In the genomic region with DNA sequence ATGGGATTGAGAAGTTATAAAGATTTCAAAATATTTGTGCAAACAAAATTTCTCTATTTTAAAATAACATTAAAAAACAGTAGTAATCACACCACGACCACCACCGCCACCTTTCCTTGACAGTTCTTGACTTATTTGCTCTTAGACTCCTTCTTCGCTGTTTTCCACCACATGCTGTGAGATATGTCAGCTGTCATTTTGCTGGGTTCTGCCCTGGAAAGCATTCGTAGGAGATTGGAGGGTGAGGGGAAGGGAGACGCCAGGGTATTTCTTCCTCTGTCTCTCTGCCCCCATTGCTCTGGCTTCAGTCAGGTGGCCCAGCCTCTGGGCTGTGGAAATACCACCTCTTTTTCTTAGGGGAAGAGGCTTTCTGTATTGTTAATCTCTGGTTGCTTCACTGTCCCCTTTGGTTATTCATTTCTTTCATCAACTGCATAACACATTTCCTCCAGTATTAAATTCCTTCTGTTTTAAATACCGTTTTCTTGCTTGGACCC, we compare ENCODE assay signal across 32 cellular contexts.
"Had no signal": no experiment of that assay in that cellular context is flagged by ENCODE, and none has a peak within 500 bp of the region (broad histone marks: within the 10 kb centered on the region; RNA-seq: fewer than 3 reads in every experiment).

No MANE protein-coding gene starts in this region.

- DNase-seq: activated CD4-positive, alpha-beta memory T cell treated with anti-CD3 and anti-CD28 coated beads, Interleukin-2, amount 10 ng/mL, durations not matched to agents 7 days and 5 days; activated CD4-positive, alpha-beta T cell treated with anti-CD3 and anti-CD28 coated beads for 36 hours; activated CD4-positive, alpha-beta T cell treated with anti-CD3 and anti-CD28 coated beads, Interleukin-2, amount 10 ng/mL, durations not matched to agents 24 days and 14 days; activated CD4-positive, CD25-positive, alpha-beta regulatory T cell; activated CD4-positive, CD25-positive, alpha-beta regulatory T cell treated with anti-CD3 and anti-CD28 coated beads, Interleukin-2, amount 50 U/mL, for 72 hours; activated CD8-positive, alpha-beta memory T cell treated with anti-CD3 and anti-CD28 coated beads, Interleukin-2, amount 50 U/mL, for 48 hours; activated gamma-delta T cell; activated naive CD4-positive, alpha-beta T cell; activated naive CD4-positive, alpha-beta T cell treated with anti-CD3 and anti-CD28 coated beads, Interleukin-2, amount 10 ng/mL, durations not matched to agents 7 days and 5 days; activated naive CD8-positive, alpha-beta T cell treated with anti-CD3 and anti-CD28 coated beads, Interleukin-2, amount 10 ng/mL, durations not matched to agents 7 days and 5 days; activated T-cell treated with anti-CD3 and anti-CD28 coated beads for 4 hours; activated T-cell treated with anti-CD3 and anti-CD28 coated beads, Interleukin-2, amount 50 U/mL, for 24 hours; activated T-cell treated with anti-CD3 and anti-CD28 coated beads, Interleukin-2, amount 50 U/mL, for 72 hours; central memory CD4-positive, alpha-beta T cell; cerebellar nuclear complex; colonic mucosa; effector CD8-positive, alpha-beta T cell; esophagus squamous epithelium; foreskin melanocyte; heart right ventricle; T-helper 2 cell; WERI-Rb-1 had no signal

- H3K27me3 ChIP-seq: ascending aorta, breast epithelium, cardiac muscle cell, colonic mucosa, esophagus squamous epithelium, gastroesophageal sphincter, heart right ventricle had no signal

- H3K4me3 ChIP-seq: ascending aorta, breast epithelium, cardiac muscle cell, colonic mucosa, esophagus squamous epithelium, gastroesophageal sphincter, heart right ventricle had no signal

- FAIRE-seq: endometrium, endothelial cell of umbilical vein, TTC549 had no signal

- H3K27me3 Mint-ChIP-seq: activated CD4-positive, alpha-beta memory T cell treated with anti-CD3 and anti-CD28 coated beads, Interleukin-2, amount 10 ng/mL, durations not matched to agents 7 days and 5 days; activated naive CD4-positive, alpha-beta T cell treated with anti-CD3 and anti-CD28 coated beads, Interleukin-2, amount 10 ng/mL, durations not matched to agents 7 days and 5 days; activated T-cell treated with anti-CD3 and anti-CD28 coated beads, Interleukin-2, amount 50 U/mL, for 24 hours had no signal

- H3K36me3 ChIP-seq: ascending aorta, breast epithelium, cardiac muscle cell, colonic mucosa, esophagus squamous epithelium, gastroesophageal sphincter, heart right ventricle, WERI-Rb-1 had no signal

- H3K27ac ChIP-seq: ascending aorta, breast epithelium, cardiac muscle cell, colonic mucosa, epithelial cell of prostate, esophagus squamous epithelium, gastroesophageal sphincter, heart right ventricle, WERI-Rb-1 had no signal

- H3K4me1 Mint-ChIP-seq: activated CD4-positive, alpha-beta memory T cell treated with anti-CD3 and anti-CD28 coated beads, Interleukin-2, amount 10 ng/mL, durations not matched to agents 7 days and 5 days; activated CD4-positive, alpha-beta T cell treated with anti-CD3 and anti-CD28 coated beads for 36 hours; activated CD4-positive, alpha-beta T cell treated with anti-CD3 and anti-CD28 coated beads, Interleukin-2, amount 10 ng/mL, durations not matched to agents 24 days and 14 days; activated naive CD4-positive, alpha-beta T cell treated with anti-CD3 and anti-CD28 coated beads, Interleukin-2, amount 10 ng/mL, durations not matched to agents 7 days and 5 days; activated naive CD8-positive, alpha-beta T cell treated with anti-CD3 and anti-CD28 coated beads, Interleukin-2, amount 10 ng/mL, durations not matched to agents 7 days and 5 days had no signal

- H3K4me1 ChIP-seq: ascending aorta, breast epithelium, colonic mucosa, esophagus squamous epithelium, gastroesophageal sphincter, heart right ventricle had no signal

- H3K4me3 Mint-ChIP-seq: activated CD4-positive, alpha-beta memory T cell treated with anti-CD3 and anti-CD28 coated beads, Interleukin-2, amount 10 ng/mL, durations not matched to agents 7 days and 5 days; activated CD4-positive, alpha-beta T cell treated with anti-CD3 and anti-CD28 coated beads for 36 hours; activated CD4-positive, alpha-beta T cell treated with anti-CD3 and anti-CD28 coated beads, Interleukin-2, amount 10 ng/mL, durations not matched to agents 24 days and 14 days; activated naive CD4-positive, alpha-beta T cell treated with anti-CD3 and anti-CD28 coated beads, Interleukin-2, amount 10 ng/mL, durations not matched to agents 7 days and 5 days; activated naive CD8-positive, alpha-beta T cell treated with anti-CD3 and anti-CD28 coated beads, Interleukin-2, amount 10 ng/mL, durations not matched to agents 7 days and 5 days; activated T-cell treated with anti-CD3 and anti-CD28 coated beads, Interleukin-2, amount 50 U/mL, for 24 hours; activated T-cell treated with anti-CD3 and anti-CD28 coated beads, Interleukin-2, amount 50 U/mL, for 72 hours; brain had no signal

- H3K36me3 Mint-ChIP-seq: activated naive CD4-positive, alpha-beta T cell treated with anti-CD3 and anti-CD28 coated beads, Interleukin-2, amount 10 ng/mL, durations not matched to agents 7 days and 5 days; activated naive CD4-positive, alpha-beta T cell treated with anti-CD3 and anti-CD28 coated beads, Interleukin-2, amount 50 U/mL, for 72 hours; activated naive CD8-positive, alpha-beta T cell treated with anti-CD3 and anti-CD28 coated beads, Interleukin-2, amount 10 ng/mL, durations not matched to agents 7 days and 5 days; brain had no signal

- H3K9me3 ChIP-seq: ascending aorta, breast epithelium, colonic mucosa, esophagus squamous epithelium, gastroesophageal sphincter, heart right ventricle had no signal

- H3K27ac Mint-ChIP-seq: activated CD4-positive, alpha-beta memory T cell treated with anti-CD3 and anti-CD28 coated beads, Interleukin-2, amount 10 ng/mL, durations not matched to agents 7 days and 5 days; activated CD4-positive, alpha-beta T cell treated with anti-CD3 and anti-CD28 coated beads for 36 hours; activated CD4-positive, alpha-beta T cell treated with anti-CD3 and anti-CD28 coated beads, Interleukin-2, amount 10 ng/mL, durations not matched to agents 24 days and 14 days; activated naive CD4-positive, alpha-beta T cell treated with anti-CD3 and anti-CD28 coated beads, Interleukin-2, amount 10 ng/mL, durations not matched to agents 7 days and 5 days; activated naive CD4-positive, alpha-beta T cell treated with anti-CD3 and anti-CD28 coated beads, Interleukin-2, amount 50 U/mL, for 72 hours; activated naive CD8-positive, alpha-beta T cell treated with anti-CD3 and anti-CD28 coated beads, Interleukin-2, amount 10 ng/mL, durations not matched to agents 7 days and 5 days; activated T-cell treated with anti-CD3 and anti-CD28 coated beads, Interleukin-2, amount 50 U/mL, for 24 hours; activated T-cell treated with anti-CD3 and anti-CD28 coated beads, Interleukin-2, amount 50 U/mL, for 72 hours had no signal

- H3K9me3 Mint-ChIP-seq: activated CD4-positive, alpha-beta memory T cell treated with anti-CD3 and anti-CD28 coated beads, Interleukin-2, amount 10 ng/mL, durations not matched to agents 7 days and 5 days; activated CD4-positive, alpha-beta T cell treated with anti-CD3 and anti-CD28 coated beads, Interleukin-2, amount 10 ng/mL, durations not matched to agents 24 days and 14 days; activated naive CD4-positive, alpha-beta T cell treated with anti-CD3 and anti-CD28 coated beads, Interleukin-2, amount 10 ng/mL, durations not matched to agents 7 days and 5 days; activated naive CD4-positive, alpha-beta T cell treated with anti-CD3 and anti-CD28 coated beads, Interleukin-2, amount 50 U/mL, for 72 hours; activated naive CD8-positive, alpha-beta T cell treated with anti-CD3 and anti-CD28 coated beads, Interleukin-2, amount 10 ng/mL, durations not matched to agents 7 days and 5 days; activated T-cell treated with anti-CD3 and anti-CD28 coated beads, Interleukin-2, amount 50 U/mL, for 24 hours; activated T-cell treated with anti-CD3 and anti-CD28 coated beads, Interleukin-2, amount 50 U/mL, for 72 hours had no signal
